Comparison of ENCODE assay signal across 1 cellular context in genomic region chr16:3872216-3872895, GRCh38.
TF ChIP-seq lines count a peak whose summit lies in the region.

No MANE protein-coding gene starts in this region.

TF ChIP-seq in SK-N-SH, 30 proteins besides CTCF, POLR2A, EP300 and RAD21 (continued from another document):
- TF ChIP-seq USF1 (IDR thresholded peaks at IDR 0.05; ENCODE audit: borderline replicate concordance, low read depth) (no peak), TEAD4 (IDR thresholded peaks at IDR 0.05; ENCODE audit: borderline replicate concordance, insufficient read depth) (no peak)
TF ChIP-seq in SK-N-SH: peak in this region for 0.
